Comparison of ENCODE assay signal across 1 cellular context in the genomic region with DNA sequence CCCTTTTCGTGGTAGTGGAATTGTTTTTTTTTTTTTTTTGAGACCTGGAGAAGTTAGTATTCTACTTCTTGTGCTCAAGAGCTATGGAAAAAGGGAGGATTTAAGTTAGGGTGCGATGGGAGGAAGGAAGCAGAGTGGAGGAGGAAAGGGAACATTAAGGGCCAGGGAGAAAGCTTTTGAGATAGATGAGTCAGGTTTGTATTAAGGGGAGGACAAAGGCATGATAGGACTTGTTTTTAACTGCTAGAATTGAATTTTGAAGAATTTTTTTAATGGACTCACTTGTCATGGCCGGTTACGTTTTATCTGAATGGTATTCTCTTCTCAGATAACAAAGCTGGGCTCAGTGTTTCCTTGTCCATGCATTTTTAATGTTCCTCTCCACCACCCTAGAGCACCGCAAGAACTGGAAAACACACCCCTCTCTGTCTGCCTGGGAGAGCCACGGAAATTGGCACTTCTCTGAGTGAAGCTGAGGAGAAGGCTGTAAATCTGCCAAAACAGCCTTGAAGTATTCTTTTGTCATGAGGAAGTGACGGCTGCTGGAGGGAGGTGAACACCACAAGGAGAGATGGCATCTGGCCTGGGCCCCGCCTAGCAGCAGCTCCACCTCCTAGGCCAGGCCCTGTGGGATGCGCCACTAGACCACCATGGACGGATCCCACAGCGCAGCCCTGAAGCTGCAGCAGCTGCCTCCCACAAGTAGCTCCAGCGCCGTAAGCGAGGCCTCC.
A peak's percentile ranks its signal among the peaks of the same experiment; 100 is the strongest.
TF ChIP-seq lines count a peak whose summit lies in the region.

No MANE protein-coding gene starts in this region.

TF ChIP-seq in K562, 482 proteins besides CTCF, POLR2A, EP300 and RAD21 (continued from another document and continues in another):
- 0 out of 2 replicates have a peak, but pooled peaks have one; percentile 12 for TF ChIP-seq ZNF436 (CRISPR knock-in tag; IDR thresholded peaks at IDR 0.05)
- no peak for TF ChIP-seq RFX1 (IDR thresholded peaks at IDR 0.05)
- TF ChIP-seq, protein P1, sequence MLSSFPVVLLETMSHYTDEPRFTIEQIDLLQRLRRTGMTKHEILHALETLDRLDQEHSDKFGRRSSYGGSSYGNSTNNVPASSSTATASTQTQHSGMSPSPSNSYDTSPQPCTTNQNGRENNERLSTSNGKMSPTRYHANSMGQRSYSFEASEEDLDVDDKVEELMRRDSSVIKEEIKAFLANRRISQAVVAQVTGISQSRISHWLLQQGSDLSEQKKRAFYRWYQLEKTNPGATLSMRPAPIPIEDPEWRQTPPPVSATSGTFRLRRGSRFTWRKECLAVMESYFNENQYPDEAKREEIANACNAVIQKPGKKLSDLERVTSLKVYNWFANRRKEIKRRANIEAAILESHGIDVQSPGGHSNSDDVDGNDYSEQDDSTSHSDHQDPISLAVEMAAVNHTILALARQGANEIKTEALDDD (IDR thresholded peaks at IDR 0.05) = no peak; the same call in 1 of the 2 replicates
- no peak for TF ChIP-seq HNRNPUL1 (IDR thresholded peaks at IDR 0.05; ENCODE audit: low read length)
- no peak for TF ChIP-seq PML (IDR thresholded peaks at IDR 0.05; ENCODE audit: low read length)
- TF ChIP-seq CC2D1A (IDR thresholded peaks at IDR 0.05) = no peak
- no peak for TF ChIP-seq PYGO2 (tag; IDR thresholded peaks at IDR 0.05)
- no peak for TF ChIP-seq POLR2B (IDR thresholded peaks at IDR 0.05; ENCODE audit: low read depth, partially characterized antibody)
- TF ChIP-seq ZNF41 (CRISPR knock-in tag; conservative IDR thresholded peaks at IDR 0.05) = no peak
- no peak for TF ChIP-seq ZNF311 (CRISPR knock-in tag; IDR thresholded peaks at IDR 0.05)
- TF ChIP-seq, protein P2, sequence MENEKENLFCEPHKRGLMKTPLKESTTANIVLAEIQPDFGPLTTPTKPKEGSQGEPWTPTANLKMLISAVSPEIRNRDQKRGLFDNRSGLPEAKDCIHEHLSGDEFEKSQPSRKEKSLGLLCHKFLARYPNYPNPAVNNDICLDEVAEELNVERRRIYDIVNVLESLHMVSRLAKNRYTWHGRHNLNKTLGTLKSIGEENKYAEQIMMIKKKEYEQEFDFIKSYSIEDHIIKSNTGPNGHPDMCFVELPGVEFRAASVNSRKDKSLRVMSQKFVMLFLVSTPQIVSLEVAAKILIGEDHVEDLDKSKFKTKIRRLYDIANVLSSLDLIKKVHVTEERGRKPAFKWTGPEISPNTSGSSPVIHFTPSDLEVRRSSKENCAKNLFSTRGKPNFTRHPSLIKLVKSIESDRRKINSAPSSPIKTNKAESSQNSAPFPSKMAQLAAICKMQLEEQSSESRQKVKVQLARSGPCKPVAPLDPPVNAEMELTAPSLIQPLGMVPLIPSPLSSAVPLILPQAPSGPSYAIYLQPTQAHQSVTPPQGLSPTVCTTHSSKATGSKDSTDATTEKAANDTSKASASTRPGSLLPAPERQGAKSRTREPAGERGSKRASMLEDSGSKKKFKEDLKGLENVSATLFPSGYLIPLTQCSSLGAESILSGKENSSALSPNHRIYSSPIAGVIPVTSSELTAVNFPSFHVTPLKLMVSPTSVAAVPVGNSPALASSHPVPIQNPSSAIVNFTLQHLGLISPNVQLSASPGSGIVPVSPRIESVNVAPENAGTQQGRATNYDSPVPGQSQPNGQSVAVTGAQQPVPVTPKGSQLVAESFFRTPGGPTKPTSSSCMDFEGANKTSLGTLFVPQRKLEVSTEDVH (IDR thresholded peaks at IDR 0.05; ENCODE audit: low read depth, partially characterized antibody) = no peak
- no peak for TF ChIP-seq U2AF2 (optimal IDR thresholded peaks at IDR 0.05; ENCODE audit: low read depth, low read length)
- no peak for TF ChIP-seq PTRF (tag; IDR thresholded peaks at IDR 0.05)
- TF ChIP-seq ZNF77 (CRISPR knock-in tag; IDR thresholded peaks at IDR 0.05) = no peak
- TF ChIP-seq, protein P3, sequence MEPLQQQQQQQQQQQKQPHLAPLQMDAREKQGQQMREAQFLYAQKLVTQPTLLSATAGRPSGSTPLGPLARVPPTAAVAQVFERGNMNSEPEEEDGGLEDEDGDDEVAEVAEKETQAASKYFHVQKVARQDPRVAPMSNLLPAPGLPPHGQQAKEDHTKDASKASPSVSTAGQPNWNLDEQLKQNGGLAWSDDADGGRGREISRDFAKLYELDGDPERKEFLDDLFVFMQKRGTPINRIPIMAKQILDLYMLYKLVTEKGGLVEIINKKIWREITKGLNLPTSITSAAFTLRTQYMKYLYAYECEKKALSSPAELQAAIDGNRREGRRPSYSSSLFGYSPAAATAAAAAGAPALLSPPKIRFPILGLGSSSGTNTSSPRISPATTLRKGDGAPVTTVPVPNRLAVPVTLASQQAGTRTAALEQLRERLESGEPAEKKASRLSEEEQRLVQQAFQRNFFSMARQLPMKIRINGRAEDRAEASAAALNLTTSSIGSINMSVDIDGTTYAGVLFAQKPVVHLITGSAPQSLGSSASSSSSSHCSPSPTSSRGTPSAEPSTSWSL (CRISPR knock-in tag; IDR thresholded peaks at IDR 0.05; ENCODE audit: borderline replicate concordance) = no peak
- TF ChIP-seq SMARCB1 (IDR thresholded peaks at IDR 0.05; ENCODE audit: insufficient read length, low read depth) = no peak
- no peak for TF ChIP-seq JUN (IDR thresholded peaks at IDR 0.05; ENCODE audit: borderline replicate concordance, low read depth, low read length)
- TF ChIP-seq JUN (CRISPR knock-in tag; IDR thresholded peaks at IDR 0.05; ENCODE audit: borderline replicate concordance) = no peak
- no peak for TF ChIP-seq MCM3 (IDR thresholded peaks at IDR 0.05)
- TF ChIP-seq ARHGAP35 (IDR thresholded peaks at IDR 0.05; ENCODE audit: partially characterized antibody) = peak; percentile 69
- TF ChIP-seq, protein P4, sequence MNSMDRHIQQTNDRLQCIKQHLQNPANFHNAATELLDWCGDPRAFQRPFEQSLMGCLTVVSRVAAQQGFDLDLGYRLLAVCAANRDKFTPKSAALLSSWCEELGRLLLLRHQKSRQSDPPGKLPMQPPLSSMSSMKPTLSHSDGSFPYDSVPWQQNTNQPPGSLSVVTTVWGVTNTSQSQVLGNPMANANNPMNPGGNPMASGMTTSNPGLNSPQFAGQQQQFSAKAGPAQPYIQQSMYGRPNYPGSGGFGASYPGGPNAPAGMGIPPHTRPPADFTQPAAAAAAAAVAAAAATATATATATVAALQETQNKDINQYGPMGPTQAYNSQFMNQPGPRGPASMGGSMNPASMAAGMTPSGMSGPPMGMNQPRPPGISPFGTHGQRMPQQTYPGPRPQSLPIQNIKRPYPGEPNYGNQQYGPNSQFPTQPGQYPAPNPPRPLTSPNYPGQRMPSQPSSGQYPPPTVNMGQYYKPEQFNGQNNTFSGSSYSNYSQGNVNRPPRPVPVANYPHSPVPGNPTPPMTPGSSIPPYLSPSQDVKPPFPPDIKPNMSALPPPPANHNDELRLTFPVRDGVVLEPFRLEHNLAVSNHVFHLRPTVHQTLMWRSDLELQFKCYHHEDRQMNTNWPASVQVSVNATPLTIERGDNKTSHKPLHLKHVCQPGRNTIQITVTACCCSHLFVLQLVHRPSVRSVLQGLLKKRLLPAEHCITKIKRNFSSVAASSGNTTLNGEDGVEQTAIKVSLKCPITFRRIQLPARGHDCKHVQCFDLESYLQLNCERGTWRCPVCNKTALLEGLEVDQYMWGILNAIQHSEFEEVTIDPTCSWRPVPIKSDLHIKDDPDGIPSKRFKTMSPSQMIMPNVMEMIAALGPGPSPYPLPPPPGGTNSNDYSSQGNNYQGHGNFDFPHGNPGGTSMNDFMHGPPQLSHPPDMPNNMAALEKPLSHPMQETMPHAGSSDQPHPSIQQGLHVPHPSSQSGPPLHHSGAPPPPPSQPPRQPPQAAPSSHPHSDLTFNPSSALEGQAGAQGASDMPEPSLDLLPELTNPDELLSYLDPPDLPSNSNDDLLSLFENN (IDR thresholded peaks at IDR 0.05; ENCODE audit: low read depth in 2 of 2, low read length in 2 of 2) = no peak
- TF ChIP-seq, protein P5, sequence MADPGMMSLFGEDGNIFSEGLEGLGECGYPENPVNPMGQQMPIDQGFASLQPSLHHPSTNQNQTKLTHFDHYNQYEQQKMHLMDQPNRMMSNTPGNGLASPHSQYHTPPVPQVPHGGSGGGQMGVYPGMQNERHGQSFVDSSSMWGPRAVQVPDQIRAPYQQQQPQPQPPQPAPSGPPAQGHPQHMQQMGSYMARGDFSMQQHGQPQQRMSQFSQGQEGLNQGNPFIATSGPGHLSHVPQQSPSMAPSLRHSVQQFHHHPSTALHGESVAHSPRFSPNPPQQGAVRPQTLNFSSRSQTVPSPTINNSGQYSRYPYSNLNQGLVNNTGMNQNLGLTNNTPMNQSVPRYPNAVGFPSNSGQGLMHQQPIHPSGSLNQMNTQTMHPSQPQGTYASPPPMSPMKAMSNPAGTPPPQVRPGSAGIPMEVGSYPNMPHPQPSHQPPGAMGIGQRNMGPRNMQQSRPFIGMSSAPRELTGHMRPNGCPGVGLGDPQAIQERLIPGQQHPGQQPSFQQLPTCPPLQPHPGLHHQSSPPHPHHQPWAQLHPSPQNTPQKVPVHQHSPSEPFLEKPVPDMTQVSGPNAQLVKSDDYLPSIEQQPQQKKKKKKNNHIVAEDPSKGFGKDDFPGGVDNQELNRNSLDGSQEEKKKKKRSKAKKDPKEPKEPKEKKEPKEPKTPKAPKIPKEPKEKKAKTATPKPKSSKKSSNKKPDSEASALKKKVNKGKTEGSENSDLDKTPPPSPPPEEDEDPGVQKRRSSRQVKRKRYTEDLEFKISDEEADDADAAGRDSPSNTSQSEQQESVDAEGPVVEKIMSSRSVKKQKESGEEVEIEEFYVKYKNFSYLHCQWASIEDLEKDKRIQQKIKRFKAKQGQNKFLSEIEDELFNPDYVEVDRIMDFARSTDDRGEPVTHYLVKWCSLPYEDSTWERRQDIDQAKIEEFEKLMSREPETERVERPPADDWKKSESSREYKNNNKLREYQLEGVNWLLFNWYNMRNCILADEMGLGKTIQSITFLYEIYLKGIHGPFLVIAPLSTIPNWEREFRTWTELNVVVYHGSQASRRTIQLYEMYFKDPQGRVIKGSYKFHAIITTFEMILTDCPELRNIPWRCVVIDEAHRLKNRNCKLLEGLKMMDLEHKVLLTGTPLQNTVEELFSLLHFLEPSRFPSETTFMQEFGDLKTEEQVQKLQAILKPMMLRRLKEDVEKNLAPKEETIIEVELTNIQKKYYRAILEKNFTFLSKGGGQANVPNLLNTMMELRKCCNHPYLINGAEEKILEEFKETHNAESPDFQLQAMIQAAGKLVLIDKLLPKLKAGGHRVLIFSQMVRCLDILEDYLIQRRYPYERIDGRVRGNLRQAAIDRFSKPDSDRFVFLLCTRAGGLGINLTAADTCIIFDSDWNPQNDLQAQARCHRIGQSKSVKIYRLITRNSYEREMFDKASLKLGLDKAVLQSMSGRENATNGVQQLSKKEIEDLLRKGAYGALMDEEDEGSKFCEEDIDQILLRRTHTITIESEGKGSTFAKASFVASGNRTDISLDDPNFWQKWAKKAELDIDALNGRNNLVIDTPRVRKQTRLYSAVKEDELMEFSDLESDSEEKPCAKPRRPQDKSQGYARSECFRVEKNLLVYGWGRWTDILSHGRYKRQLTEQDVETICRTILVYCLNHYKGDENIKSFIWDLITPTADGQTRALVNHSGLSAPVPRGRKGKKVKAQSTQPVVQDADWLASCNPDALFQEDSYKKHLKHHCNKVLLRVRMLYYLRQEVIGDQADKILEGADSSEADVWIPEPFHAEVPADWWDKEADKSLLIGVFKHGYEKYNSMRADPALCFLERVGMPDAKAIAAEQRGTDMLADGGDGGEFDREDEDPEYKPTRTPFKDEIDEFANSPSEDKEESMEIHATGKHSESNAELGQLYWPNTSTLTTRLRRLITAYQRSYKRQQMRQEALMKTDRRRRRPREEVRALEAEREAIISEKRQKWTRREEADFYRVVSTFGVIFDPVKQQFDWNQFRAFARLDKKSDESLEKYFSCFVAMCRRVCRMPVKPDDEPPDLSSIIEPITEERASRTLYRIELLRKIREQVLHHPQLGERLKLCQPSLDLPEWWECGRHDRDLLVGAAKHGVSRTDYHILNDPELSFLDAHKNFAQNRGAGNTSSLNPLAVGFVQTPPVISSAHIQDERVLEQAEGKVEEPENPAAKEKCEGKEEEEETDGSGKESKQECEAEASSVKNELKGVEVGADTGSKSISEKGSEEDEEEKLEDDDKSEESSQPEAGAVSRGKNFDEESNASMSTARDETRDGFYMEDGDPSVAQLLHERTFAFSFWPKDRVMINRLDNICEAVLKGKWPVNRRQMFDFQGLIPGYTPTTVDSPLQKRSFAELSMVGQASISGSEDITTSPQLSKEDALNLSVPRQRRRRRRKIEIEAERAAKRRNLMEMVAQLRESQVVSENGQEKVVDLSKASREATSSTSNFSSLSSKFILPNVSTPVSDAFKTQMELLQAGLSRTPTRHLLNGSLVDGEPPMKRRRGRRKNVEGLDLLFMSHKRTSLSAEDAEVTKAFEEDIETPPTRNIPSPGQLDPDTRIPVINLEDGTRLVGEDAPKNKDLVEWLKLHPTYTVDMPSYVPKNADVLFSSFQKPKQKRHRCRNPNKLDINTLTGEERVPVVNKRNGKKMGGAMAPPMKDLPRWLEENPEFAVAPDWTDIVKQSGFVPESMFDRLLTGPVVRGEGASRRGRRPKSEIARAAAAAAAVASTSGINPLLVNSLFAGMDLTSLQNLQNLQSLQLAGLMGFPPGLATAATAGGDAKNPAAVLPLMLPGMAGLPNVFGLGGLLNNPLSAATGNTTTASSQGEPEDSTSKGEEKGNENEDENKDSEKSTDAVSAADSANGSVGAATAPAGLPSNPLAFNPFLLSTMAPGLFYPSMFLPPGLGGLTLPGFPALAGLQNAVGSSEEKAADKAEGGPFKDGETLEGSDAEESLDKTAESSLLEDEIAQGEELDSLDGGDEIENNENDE (IDR thresholded peaks at IDR 0.05; ENCODE audit: low read depth, low read length) = no peak
- no peak for TF ChIP-seq ZBED1 (IDR thresholded peaks at IDR 0.05)
- TF ChIP-seq CBFB (CRISPR knock-in tag; IDR thresholded peaks at IDR 0.05) = no peak
- no peak for TF ChIP-seq RHOXF2B (CRISPR knock-in tag; conservative IDR thresholded peaks at IDR 0.05)
- TF ChIP-seq JUNB (CRISPR knock-in tag; conservative IDR thresholded peaks at IDR 0.05) = no peak
- TF ChIP-seq RBM25 (IDR thresholded peaks at IDR 0.05; ENCODE audit: low read depth, low read length, severe bottlenecking) = no peak
- TF ChIP-seq ILF3 (IDR thresholded peaks at IDR 0.05; ENCODE audit: borderline replicate concordance) = no peak
- TF ChIP-seq, protein P6, sequence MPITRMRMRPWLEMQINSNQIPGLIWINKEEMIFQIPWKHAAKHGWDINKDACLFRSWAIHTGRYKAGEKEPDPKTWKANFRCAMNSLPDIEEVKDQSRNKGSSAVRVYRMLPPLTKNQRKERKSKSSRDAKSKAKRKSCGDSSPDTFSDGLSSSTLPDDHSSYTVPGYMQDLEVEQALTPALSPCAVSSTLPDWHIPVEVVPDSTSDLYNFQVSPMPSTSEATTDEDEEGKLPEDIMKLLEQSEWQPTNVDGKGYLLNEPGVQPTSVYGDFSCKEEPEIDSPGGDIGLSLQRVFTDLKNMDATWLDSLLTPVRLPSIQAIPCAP (CRISPR knock-in tag; IDR thresholded peaks at IDR 0.05; ENCODE audit: borderline replicate concordance) = no peak
- TF ChIP-seq ZKSCAN8 (CRISPR knock-in tag; IDR thresholded peaks at IDR 0.05) = no peak
- TF ChIP-seq, protein P7, sequence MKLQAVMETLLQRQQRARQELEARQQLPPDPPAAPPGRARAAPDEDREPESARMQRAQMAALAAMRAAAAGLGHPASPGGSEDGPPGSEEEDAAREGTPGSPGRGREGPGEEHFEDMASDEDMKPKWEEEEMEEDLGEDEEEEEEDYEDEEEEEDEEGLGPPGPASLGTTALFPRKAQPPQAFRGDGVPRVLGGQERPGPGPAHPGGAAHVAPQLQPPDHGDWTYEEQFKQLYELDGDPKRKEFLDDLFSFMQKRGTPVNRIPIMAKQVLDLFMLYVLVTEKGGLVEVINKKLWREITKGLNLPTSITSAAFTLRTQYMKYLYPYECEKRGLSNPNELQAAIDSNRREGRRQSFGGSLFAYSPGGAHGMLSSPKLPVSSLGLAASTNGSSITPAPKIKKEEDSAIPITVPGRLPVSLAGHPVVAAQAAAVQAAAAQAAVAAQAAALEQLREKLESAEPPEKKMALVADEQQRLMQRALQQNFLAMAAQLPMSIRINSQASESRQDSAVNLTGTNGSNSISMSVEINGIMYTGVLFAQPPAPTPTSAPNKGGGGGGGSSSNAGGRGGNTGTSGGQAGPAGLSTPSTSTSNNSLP (IDR thresholded peaks at IDR 0.05; ENCODE audit: borderline replicate concordance, low read depth, low read length) = no peak
